In genomic region chr1:202645097-202645476, GRCh38 we compare ENCODE assay signal across 13 cellular contexts.
"Had no signal": no experiment of that assay in that cellular context is flagged by ENCODE, and none has a peak within 500 bp of the region (broad histone marks: within the 10 kb centered on the region; RNA-seq: fewer than 3 reads in every experiment).

No MANE protein-coding gene starts in this region.

- H3K27me3 ChIP-seq: testis had no signal

- ATAC-seq: gastroesophageal sphincter, left ventricle myocardium superior, natural killer cell, psoas muscle, T-cell, upper lobe of right lung had no signal

- H3K27ac ChIP-seq: cardiac muscle cell, gastroesophageal sphincter, psoas muscle, stomach, testis, upper lobe of right lung had no signal

- H3K4me3 ChIP-seq: cardiac muscle cell, gastroesophageal sphincter, psoas muscle, stomach, testis, upper lobe of right lung had no signal

- H3K9me3 ChIP-seq: gastroesophageal sphincter, psoas muscle, stomach, testis, upper lobe of right lung had no signal

- DNase-seq: activated CD4-positive, alpha-beta T cell treated with anti-CD3 and anti-CD28 coated beads, Interleukin-2, amount 50 U/mL, for 4 hours; activated CD4-positive, CD25-positive, alpha-beta regulatory T cell treated with anti-CD3 and anti-CD28 coated beads, Interleukin-2, amount 50 U/mL, for 72 hours; activated naive CD4-positive, alpha-beta T cell treated with anti-CD3 and anti-CD28 coated beads for 36 hours; left ventricle myocardium superior; natural killer cell; stomach; T-cell; T1000; testis; upper lobe of right lung had no signal

- H3K36me3 ChIP-seq: cardiac muscle cell, gastroesophageal sphincter, stomach, upper lobe of right lung had no signal
